In the genomic region with DNA sequence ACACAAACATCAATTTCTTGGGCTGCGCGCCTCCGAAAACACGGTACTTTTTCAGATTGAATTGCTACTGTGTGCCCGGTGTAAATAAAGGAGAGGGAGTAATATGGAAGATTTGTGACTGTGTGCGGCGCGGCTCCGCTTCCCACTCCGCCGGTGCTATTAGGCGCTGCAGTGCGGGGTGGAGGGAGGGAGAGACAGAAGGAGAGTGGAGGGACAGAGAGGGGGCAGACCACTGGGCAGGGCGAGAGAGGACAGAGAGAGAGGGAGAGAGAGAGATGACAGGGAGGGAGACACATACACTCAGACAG, we compare ENCODE assay signal across 1 cellular context.
TF ChIP-seq lines count a peak whose summit lies in the region.

No MANE protein-coding gene starts in this region.

TF ChIP-seq in H1, 55 proteins besides CTCF, POLR2A, EP300 and RAD21:
- 0 out of 2 replicates have a peak, but pooled peaks have one; percentile 10 for TF ChIP-seq GABPA (IDR thresholded peaks at IDR 0.05; ENCODE audit: borderline replicate concordance, insufficient read depth, low read length)
- TF ChIP-seq EGR1 (IDR thresholded peaks at IDR 0.05; ENCODE audit: borderline replicate concordance, low read depth, low read length): no peak
- TF ChIP-seq PHF8 (conservative IDR thresholded peaks at IDR 0.05; ENCODE audit: low read depth, low read length): 0 out of 2 replicates have a peak, but pooled peaks have one; percentile 6
- no peak for TF ChIP-seq SUZ12 (IDR thresholded peaks at IDR 0.05; ENCODE audit: low read length)
